Comparison of ENCODE assay signal across 1 cellular context in genomic region chr5:134904621-134905245, GRCh38.
A peak's percentile ranks its signal among the peaks of the same experiment; 100 is the strongest.
TF ChIP-seq lines count a peak whose summit lies in the region.

Gene PCBD2 (plus strand): TSS chr5:134905131. CDS start chr5:134905140, 9 bp downstream.

TF ChIP-seq in GM12878, 131 proteins besides CTCF, POLR2A, EP300 and RAD21 (continued from another document):
- TF ChIP-seq IKZF2 (IDR thresholded peaks at IDR 0.05): peak in 1 of 2 experiments; percentile 26; a peak in 1 of 4 replicates
- TF ChIP-seq DPF2 (IDR thresholded peaks at IDR 0.05): peak; percentile 96
- peak; percentile 93 for TF ChIP-seq ZNF207 (IDR thresholded peaks at IDR 0.05; ENCODE audit: borderline replicate concordance)
- peak; percentile 78; the same call in 1 of the 2 replicates for TF ChIP-seq PAX5 (IDR thresholded peaks at IDR 0.05; ENCODE audit: borderline replicate concordance, low read depth, low read length)
- TF ChIP-seq, protein P1, sequence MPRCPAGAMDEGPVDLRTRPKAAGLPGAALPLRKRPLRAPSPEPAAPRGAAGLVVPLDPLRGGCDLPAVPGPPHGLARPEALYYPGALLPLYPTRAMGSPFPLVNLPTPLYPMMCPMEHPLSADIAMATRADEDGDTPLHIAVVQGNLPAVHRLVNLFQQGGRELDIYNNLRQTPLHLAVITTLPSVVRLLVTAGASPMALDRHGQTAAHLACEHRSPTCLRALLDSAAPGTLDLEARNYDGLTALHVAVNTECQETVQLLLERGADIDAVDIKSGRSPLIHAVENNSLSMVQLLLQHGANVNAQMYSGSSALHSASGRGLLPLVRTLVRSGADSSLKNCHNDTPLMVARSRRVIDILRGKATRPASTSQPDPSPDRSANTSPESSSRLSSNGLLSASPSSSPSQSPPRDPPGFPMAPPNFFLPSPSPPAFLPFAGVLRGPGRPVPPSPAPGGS (IDR thresholded peaks at IDR 0.05; ENCODE audit: borderline replicate concordance, insufficient read depth, low read depth, low read length, poor library complexity, severe bottlenecking): peak; percentile 80
- TF ChIP-seq BCL11A (IDR thresholded peaks at IDR 0.05; ENCODE audit: low read depth, low read length): peak; percentile 21; the same call in 1 of the 2 replicates
- peak; percentile 81; the same call in 1 of the 2 replicates for TF ChIP-seq POLR2AphosphoS5 (IDR thresholded peaks at IDR 0.05; ENCODE audit: low read length)
- TF ChIP-seq SP1 (IDR thresholded peaks at IDR 0.05; ENCODE audit: low read depth, low read length): peak; percentile 33
- peak; percentile 64; the same call in 1 of the 2 replicates for TF ChIP-seq IRF5 (IDR thresholded peaks at IDR 0.05; ENCODE audit: borderline replicate concordance)
- peak; percentile 99 for TF ChIP-seq SMARCA5 (IDR thresholded peaks at IDR 0.05)
- TF ChIP-seq IKZF1 (conservative IDR thresholded peaks at IDR 0.05): peak; percentile 92
- no peak for TF ChIP-seq ZNF622 (IDR thresholded peaks at IDR 0.05)
- 0 out of 2 replicates have a peak, but pooled peaks have one; percentile 28 for TF ChIP-seq SIN3A (IDR thresholded peaks at IDR 0.05; ENCODE audit: low read depth, low read length)
- peak; percentile 34; the same call in 1 of the 2 replicates for TF ChIP-seq RUNX3 (IDR thresholded peaks at IDR 0.05; ENCODE audit: low read length)
- peak; percentile 43; the same call in 1 of the 2 replicates for TF ChIP-seq RFX5 (IDR thresholded peaks at IDR 0.05; ENCODE audit: low read depth, low read length)
- peak; percentile 84 for TF ChIP-seq KLF5 (IDR thresholded peaks at IDR 0.05; ENCODE audit: partially characterized antibody)
- no peak for TF ChIP-seq HDGF (IDR thresholded peaks at IDR 0.05)
- TF ChIP-seq, protein P2, sequence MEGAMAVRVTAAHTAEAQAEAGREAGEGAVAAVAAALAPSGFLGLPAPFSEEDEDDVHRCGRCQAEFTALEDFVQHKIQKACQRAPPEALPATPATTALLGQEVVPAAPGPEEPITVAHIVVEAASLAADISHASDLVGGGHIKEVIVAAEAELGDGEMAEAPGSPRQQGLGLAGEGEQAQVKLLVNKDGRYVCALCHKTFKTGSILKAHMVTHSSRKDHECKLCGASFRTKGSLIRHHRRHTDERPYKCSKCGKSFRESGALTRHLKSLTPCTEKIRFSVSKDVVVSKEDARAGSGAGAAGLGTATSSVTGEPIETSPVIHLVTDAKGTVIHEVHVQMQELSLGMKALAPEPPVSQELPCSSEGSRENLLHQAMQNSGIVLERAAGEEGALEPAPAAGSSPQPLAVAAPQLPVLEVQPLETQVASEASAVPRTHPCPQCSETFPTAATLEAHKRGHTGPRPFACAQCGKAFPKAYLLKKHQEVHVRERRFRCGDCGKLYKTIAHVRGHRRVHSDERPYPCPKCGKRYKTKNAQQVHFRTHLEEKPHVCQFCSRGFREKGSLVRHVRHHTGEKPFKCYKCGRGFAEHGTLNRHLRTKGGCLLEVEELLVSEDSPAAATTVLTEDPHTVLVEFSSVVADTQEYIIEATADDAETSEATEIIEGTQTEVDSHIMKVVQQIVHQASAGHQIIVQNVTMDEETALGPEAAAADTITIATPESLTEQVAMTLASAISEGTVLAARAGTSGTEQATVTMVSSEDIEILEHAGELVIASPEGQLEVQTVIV (IDR thresholded peaks at IDR 0.05; ENCODE audit: borderline replicate concordance, partially characterized antibody): no peak
- TF ChIP-seq TBL1XR1 (IDR thresholded peaks at IDR 0.05; ENCODE audit: low read depth, low read length): peak; percentile 66; the same call in 1 of the 2 replicates
- peak; percentile 79 for TF ChIP-seq ESRRA (IDR thresholded peaks at IDR 0.05; ENCODE audit: low read length)
- peak; percentile 23 for TF ChIP-seq EED (IDR thresholded peaks at IDR 0.05; ENCODE audit: low read depth)
- peak; percentile 31; the same call in 1 of the 2 replicates for TF ChIP-seq PML (IDR thresholded peaks at IDR 0.05; ENCODE audit: low read length)
- no peak for TF ChIP-seq ZZZ3 (IDR thresholded peaks at IDR 0.05; ENCODE audit: control insufficient read depth, insufficient read length, low read depth)
- TF ChIP-seq ATF7 (IDR thresholded peaks at IDR 0.05; ENCODE audit: low read depth): no peak
- peak; percentile 87 for TF ChIP-seq NR2F1 (conservative IDR thresholded peaks at IDR 0.05)
- TF ChIP-seq E2F4 (IDR thresholded peaks at IDR 0.05; ENCODE audit: low read depth, low read length): peak; percentile 50; the same call in 1 of the 2 replicates
- TF ChIP-seq SMC3 (IDR thresholded peaks at IDR 0.05; ENCODE audit: borderline replicate concordance, low read length): peak; percentile 65
- peak; percentile 69 for TF ChIP-seq ZNF687 (IDR thresholded peaks at IDR 0.05)
TF ChIP-seq in GM12878: peak in this region for 59.
